ENCODE assay signal across 2 cellular contexts in genomic region chr1:235324296-235324695, GRCh38.
TF ChIP-seq lines count a peak whose summit lies in the region.

No MANE protein-coding gene starts in this region.

TF ChIP-seq in IMR-90, 13 proteins besides CTCF, POLR2A, EP300 and RAD21:
- no peak for TF ChIP-seq MAFK (IDR thresholded peaks at IDR 0.05; ENCODE audit: low read depth, low read length)
- no peak for TF ChIP-seq CHD1 (IDR thresholded peaks at IDR 0.05; ENCODE audit: low read depth, low read length)
- TF ChIP-seq NFE2L2 (IDR thresholded peaks at IDR 0.05; ENCODE audit: low read depth, low read length) = no peak
- no peak for TF ChIP-seq FOS (IDR thresholded peaks at IDR 0.05; ENCODE audit: low read depth, low read length)
- TF ChIP-seq MAZ (IDR thresholded peaks at IDR 0.05; ENCODE audit: borderline replicate concordance, low read depth, low read length) = no peak
- no peak for TF ChIP-seq CEBPB (IDR thresholded peaks at IDR 0.05; ENCODE audit: low read depth, low read length)
- no peak for TF ChIP-seq ELK1 (IDR thresholded peaks at IDR 0.05; ENCODE audit: borderline replicate concordance, low read depth, low read length)
- no peak for TF ChIP-seq USF2 (IDR thresholded peaks at IDR 0.05; ENCODE audit: low read depth, low read length)

TF ChIP-seq in neural cell, 6 proteins besides CTCF, POLR2A, EP300 and RAD21:
- TF ChIP-seq POLR2AphosphoS5 (IDR thresholded peaks at IDR 0.05) = no peak
